33 cellular contexts compared by ENCODE assay signal in genomic region chr5:151900876-151901275, GRCh38. TPM values are rescaled to one million over a fixed set of nuclear protein-coding genes. Genes with fewer than 3 reads are reported as not detected.
"Had no signal": no experiment of that assay in that cellular context is flagged by ENCODE, and none has a peak within 500 bp of the region (broad histone marks: within the 10 kb centered on the region; RNA-seq: fewer than 3 reads in every experiment).

No MANE protein-coding gene starts in this region.

- H3K27ac Mint-ChIP-seq: activated CD4-positive, alpha-beta memory T cell treated with anti-CD3 and anti-CD28 coated beads for 36 hours; activated CD4-positive, alpha-beta T cell treated with anti-CD3 and anti-CD28 coated beads for 36 hours; activated CD4-positive, alpha-beta T cell treated with anti-CD3 and anti-CD28 coated beads, Interleukin-2, amount 10 ng/mL, durations not matched to agents 24 days and 14 days; activated CD8-positive, alpha-beta memory T cell treated with anti-CD3 and anti-CD28 coated beads, Interleukin-2, amount 10 ng/mL, durations not matched to agents 7 days and 5 days; activated CD8-positive, alpha-beta T cell treated with anti-CD3 and anti-CD28 coated beads, Interleukin-2, amount 10 ng/mL, durations not matched to agents 7 days and 5 days; activated naive CD4-positive, alpha-beta T cell treated with anti-CD3 and anti-CD28 coated beads, Interleukin-2, amount 10 ng/mL, durations not matched to agents 7 days and 5 days; activated naive CD4-positive, alpha-beta T cell treated with anti-CD3 and anti-CD28 coated beads, Interleukin-2, amount 50 U/mL, for 72 hours; activated naive CD8-positive, alpha-beta T cell treated with anti-CD3 and anti-CD28 coated beads, Interleukin-2, amount 10 ng/mL, durations not matched to agents 7 days and 5 days; activated T-helper 1 cell treated with anti-CD3 and anti-CD28 coated beads, Interleukin-12 subunit alpha, Interleukin-12 subunit beta, Interleukin-2, Interleukin-4 antibody, amounts not matched to agents 30 ng/mL and 10 ng/mL and 1 ng/mL, durations not matched to agents 14 hours and 24 hours and 36 hours; effector memory CD8-positive, alpha-beta T cell had no signal

- DNase-seq: activated CD4-positive, alpha-beta memory T cell treated with anti-CD3 and anti-CD28 coated beads for 36 hours; activated CD4-positive, alpha-beta T cell treated with anti-CD3 and anti-CD28 coated beads for 36 hours; activated CD4-positive, alpha-beta T cell treated with anti-CD3 and anti-CD28 coated beads, Interleukin-2, amount 10 ng/mL, durations not matched to agents 24 days and 14 days; activated CD4-positive, CD25-positive, alpha-beta regulatory T cell; activated CD4-positive, CD25-positive, alpha-beta regulatory T cell treated with anti-CD3 and anti-CD28 coated beads, Interleukin-2, amount 50 U/mL, for 72 hours; activated CD8-positive, alpha-beta memory T cell treated with anti-CD3 and anti-CD28 coated beads, Interleukin-2, amount 10 ng/mL, durations not matched to agents 7 days and 5 days; activated CD8-positive, alpha-beta memory T cell treated with anti-CD3 and anti-CD28 coated beads, Interleukin-2, amount 50 U/mL, for 4 hours; activated CD8-positive, alpha-beta T cell treated with anti-CD3 and anti-CD28 coated beads, Interleukin-2, amount 10 ng/mL, durations not matched to agents 7 days and 5 days; activated gamma-delta T cell; activated naive CD4-positive, alpha-beta T cell; activated naive CD4-positive, alpha-beta T cell treated with anti-CD3 and anti-CD28 coated beads, Interleukin-2, amount 10 ng/mL, durations not matched to agents 7 days and 5 days; activated naive CD8-positive, alpha-beta T cell treated with anti-CD3 and anti-CD28 coated beads, Interleukin-2, amount 10 ng/mL, durations not matched to agents 7 days and 5 days; activated T-cell treated with anti-CD3 and anti-CD28 coated beads, Interleukin-2, amount 50 U/mL, for 1 hour; activated T-cell treated with anti-CD3 and anti-CD28 coated beads, Interleukin-2, amount 50 U/mL, for 48 hours; cortex of kidney; dermis blood vessel endothelial cell; effector CD4-positive, alpha-beta T cell; effector memory CD8-positive, alpha-beta T cell; erythroblast; foreskin keratinocyte; T-helper 2 cell had no signal

- ATAC-seq: activated CD4-positive, alpha-beta T cell treated with anti-CD3 and anti-CD28 coated beads for 36 hours; activated CD8-positive, alpha-beta memory T cell treated with anti-CD3 and anti-CD28 coated beads, Interleukin-2, amount 10 ng/mL, durations not matched to agents 7 days and 5 days; activated CD8-positive, alpha-beta T cell treated with anti-CD3 and anti-CD28 coated beads, Interleukin-2, amount 10 ng/mL, durations not matched to agents 7 days and 5 days; activated naive CD4-positive, alpha-beta T cell treated with anti-CD3 and anti-CD28 coated beads, Interleukin-2, amount 50 U/mL, for 72 hours; effector memory CD8-positive, alpha-beta T cell; foreskin keratinocyte; gastroesophageal sphincter had no signal

- H3K27ac ChIP-seq: ascending aorta, esophagus muscularis mucosa, foreskin keratinocyte, gastroesophageal sphincter had no signal

- H3K4me3 ChIP-seq: ascending aorta, esophagus muscularis mucosa, gastroesophageal sphincter had no signal

- H3K36me3 Mint-ChIP-seq: activated CD4-positive, alpha-beta memory T cell treated with anti-CD3 and anti-CD28 coated beads for 36 hours; activated CD8-positive, alpha-beta memory T cell treated with anti-CD3 and anti-CD28 coated beads, Interleukin-2, amount 10 ng/mL, durations not matched to agents 7 days and 5 days; activated naive CD4-positive, alpha-beta T cell treated with anti-CD3 and anti-CD28 coated beads, Interleukin-2, amount 10 ng/mL, durations not matched to agents 7 days and 5 days; activated naive CD4-positive, alpha-beta T cell treated with anti-CD3 and anti-CD28 coated beads, Interleukin-2, amount 50 U/mL, for 72 hours; activated naive CD8-positive, alpha-beta T cell treated with anti-CD3 and anti-CD28 coated beads, Interleukin-2, amount 10 ng/mL, durations not matched to agents 7 days and 5 days; brain had no signal

- H3K27me3 ChIP-seq: ascending aorta, esophagus muscularis mucosa, gastroesophageal sphincter had no signal

- H3K4me1 Mint-ChIP-seq: activated CD4-positive, alpha-beta T cell treated with anti-CD3 and anti-CD28 coated beads, Interleukin-2, amount 10 ng/mL, durations not matched to agents 24 days and 14 days; activated CD8-positive, alpha-beta memory T cell treated with anti-CD3 and anti-CD28 coated beads, Interleukin-2, amount 10 ng/mL, durations not matched to agents 7 days and 5 days; activated naive CD4-positive, alpha-beta T cell treated with anti-CD3 and anti-CD28 coated beads, Interleukin-2, amount 10 ng/mL, durations not matched to agents 7 days and 5 days; activated naive CD8-positive, alpha-beta T cell treated with anti-CD3 and anti-CD28 coated beads, Interleukin-2, amount 10 ng/mL, durations not matched to agents 7 days and 5 days; central memory CD8-positive, alpha-beta T cell had no signal

- H3K9me3 ChIP-seq: ascending aorta, esophagus muscularis mucosa, gastroesophageal sphincter had no signal

- H3K36me3 ChIP-seq: ascending aorta, esophagus muscularis mucosa, gastroesophageal sphincter had no signal

- H3K9me3 Mint-ChIP-seq: activated CD4-positive, alpha-beta memory T cell treated with anti-CD3 and anti-CD28 coated beads for 36 hours; activated CD4-positive, alpha-beta T cell treated with anti-CD3 and anti-CD28 coated beads, Interleukin-2, amount 10 ng/mL, durations not matched to agents 24 days and 14 days; activated naive CD4-positive, alpha-beta T cell treated with anti-CD3 and anti-CD28 coated beads, Interleukin-2, amount 10 ng/mL, durations not matched to agents 7 days and 5 days; activated naive CD4-positive, alpha-beta T cell treated with anti-CD3 and anti-CD28 coated beads, Interleukin-2, amount 50 U/mL, for 72 hours; activated T-helper 1 cell treated with anti-CD3 and anti-CD28 coated beads, Interleukin-12 subunit alpha, Interleukin-12 subunit beta, Interleukin-2, Interleukin-4 antibody, amounts not matched to agents 30 ng/mL and 10 ng/mL and 1 ng/mL, durations not matched to agents 14 hours and 24 hours and 36 hours; central memory CD8-positive, alpha-beta T cell; effector memory CD8-positive, alpha-beta T cell had no signal

- H3K4me3 Mint-ChIP-seq: activated CD4-positive, alpha-beta memory T cell treated with anti-CD3 and anti-CD28 coated beads for 36 hours; activated CD4-positive, alpha-beta T cell treated with anti-CD3 and anti-CD28 coated beads for 36 hours; activated CD4-positive, alpha-beta T cell treated with anti-CD3 and anti-CD28 coated beads, Interleukin-2, amount 10 ng/mL, durations not matched to agents 24 days and 14 days; activated CD8-positive, alpha-beta memory T cell treated with anti-CD3 and anti-CD28 coated beads, Interleukin-2, amount 10 ng/mL, durations not matched to agents 7 days and 5 days; activated CD8-positive, alpha-beta T cell treated with anti-CD3 and anti-CD28 coated beads, Interleukin-2, amount 10 ng/mL, durations not matched to agents 7 days and 5 days; activated naive CD4-positive, alpha-beta T cell treated with anti-CD3 and anti-CD28 coated beads, Interleukin-2, amount 10 ng/mL, durations not matched to agents 7 days and 5 days; activated naive CD8-positive, alpha-beta T cell treated with anti-CD3 and anti-CD28 coated beads, Interleukin-2, amount 10 ng/mL, durations not matched to agents 7 days and 5 days; activated T-helper 1 cell treated with anti-CD3 and anti-CD28 coated beads, Interleukin-12 subunit alpha, Interleukin-12 subunit beta, Interleukin-2, Interleukin-4 antibody, amounts not matched to agents 30 ng/mL and 10 ng/mL and 1 ng/mL, durations not matched to agents 14 hours and 24 hours and 36 hours; brain; central memory CD8-positive, alpha-beta T cell; effector memory CD8-positive, alpha-beta T cell had no signal

RNA-seq across cellular contexts. Expression of gene GLRA1, which starts 23.8 kb away (rescaled TPM):
- total RNA-seq: activated CD4-positive, alpha-beta memory T cell treated with anti-CD3 and anti-CD28 coated beads for 36 hours; activated CD4-positive, alpha-beta T cell treated with anti-CD3 and anti-CD28 coated beads for 36 hours; activated CD4-positive, alpha-beta T cell treated with anti-CD3 and anti-CD28 coated beads, Interleukin-2, amount 10 ng/mL, durations not matched to agents 24 days and 14 days; activated CD8-positive, alpha-beta memory T cell treated with anti-CD3 and anti-CD28 coated beads for 36 hours; activated CD8-positive, alpha-beta memory T cell treated with anti-CD3 and anti-CD28 coated beads, Interleukin-2, amount 10 ng/mL, durations not matched to agents 7 days and 5 days; activated CD8-positive, alpha-beta T cell treated with anti-CD3 and anti-CD28 coated beads, Interleukin-2, amount 10 ng/mL, durations not matched to agents 7 days and 5 days; activated naive CD4-positive, alpha-beta T cell treated with anti-CD3 and anti-CD28 coated beads, Interleukin-2, amount 50 U/mL, for 72 hours; activated naive CD8-positive, alpha-beta T cell treated with anti-CD3 and anti-CD28 coated beads, Interleukin-2, amount 10 ng/mL, durations not matched to agents 7 days and 5 days; activated T-helper 1 cell treated with anti-CD3 and anti-CD28 coated beads, Interleukin-12 subunit alpha, Interleukin-12 subunit beta, Interleukin-2, Interleukin-4 antibody, amounts not matched to agents 30 ng/mL and 10 ng/mL and 1 ng/mL, durations not matched to agents 14 hours and 24 hours and 36 hours; ascending aorta; bronchial epithelial cell; cardiac septum; dermis blood vessel endothelial cell; esophagus muscularis mucosa; foreskin keratinocyte; gastroesophageal sphincter; glomerular endothelial cell; T-helper 1 cell treated with Interleukin-12 subunit alpha and Interleukin-12 subunit beta and Interleukin-4 antibody, amounts not matched to agents 30 ng/mL and 1 ng/mL, for 36 hours had no signal
- polyA plus RNA-seq: foreskin keratinocyte had no signal
